Comparison of ENCODE assay signal across 11 cellular contexts in genomic region chr7:116582164-116582732, GRCh38. TPM values are rescaled to one million over a fixed set of nuclear protein-coding genes. Genes with fewer than 3 reads are reported as not detected.
DNase-seq lines count a peak whose midpoint lies in the region; ATAC-seq, FAIRE-seq and TF ChIP-seq lines count a peak whose summit lies in the region.
"Had no signal": no experiment of that assay in that cellular context is flagged by ENCODE, and none has a peak within 500 bp of the region (broad histone marks: within the 10 kb centered on the region; RNA-seq: fewer than 3 reads in every experiment).

No MANE protein-coding gene starts in this region.

- no peak overlapping the region for H4K12ac ChIP-seq in trophoblast cell (ENCODE audit: low read depth, low read length)

- no peak overlapping the region for H2AK5ac ChIP-seq in trophoblast cell (ENCODE audit: low read length)

- H3K27me3 ChIP-seq in trophoblast cell (ENCODE audit: insufficient read depth, low read length): no peaks in the 10 kb centered on the region
- H3K27me3 ChIP-seq: ovary had no signal

- H3K18ac ChIP-seq in trophoblast cell (ENCODE audit: low read length): no peak overlapping the region

- no CpG with 5 or more reads among the region's 4 CpGs for WGBS in trophoblast cell (ENCODE audit: extremely low coverage, insufficient coverage, insufficient read length)

- TF ChIP-seq CTCF in epithelial cell of proximal tubule (conservative IDR thresholded peaks at IDR 0.05; ENCODE audit: low read depth, low read length): peak; percentile 38

- intact Hi-C loops in head of caudate nucleus (cut with DNase I): no loop called here

- ATAC-seq in GM18907 (IDR thresholded peaks at IDR 0.05; ENCODE audit: unreplicated experiment) (no peak), HG02610 (IDR thresholded peaks at IDR 0.05; ENCODE audit: unreplicated experiment) (no peak)

- no peaks in the 10 kb centered on the region for H3K79me2 ChIP-seq in trophoblast cell (ENCODE audit: control insufficient read depth, insufficient read depth, low read length, poor library complexity)

- H2BK5ac ChIP-seq in trophoblast cell (ENCODE audit: low read depth, low read length, poor library complexity): no peak overlapping the region

- H3K14ac ChIP-seq in trophoblast cell (ENCODE audit: low read length): no peak overlapping the region

- H2BK120ac ChIP-seq in trophoblast cell (ENCODE audit: insufficient read depth, low read length, poor library complexity): no peak overlapping the region

- H4K8ac ChIP-seq in trophoblast cell (ENCODE audit: low read depth, low read length): no peak overlapping the region

- H3K4me3 ChIP-seq in epithelial cell of proximal tubule (ENCODE audit: low read depth, low read length) (no peak overlapping the region), trophoblast cell (ENCODE audit: low read depth, low read length) (no peak overlapping the region)
- H3K4me3 ChIP-seq: ovary had no signal

- no peak overlapping the region for H4K91ac ChIP-seq in trophoblast cell (ENCODE audit: low read depth, low read length)

- no peak overlapping the region for H3K27ac ChIP-seq in trophoblast cell (ENCODE audit: low read depth, low read length)
- H3K27ac ChIP-seq: ovary had no signal

- no peaks in the 10 kb centered on the region for H3K36me3 ChIP-seq in trophoblast cell (ENCODE audit: control insufficient read depth in 1 of 2, insufficient read depth in 2 of 2, low read length in 2 of 2)
- H3K36me3 ChIP-seq: ovary had no signal

- H3K9ac ChIP-seq in trophoblast cell (ENCODE audit: low read length): no peak overlapping the region

- no peak overlapping the region for H3K4ac ChIP-seq in trophoblast cell (ENCODE audit: low read depth, low read length)

- DNase-seq in AG20443 (ENCODE audit: low spot score) (peak; percentile 50), RCC 7860 (ENCODE audit: low spot score) (peak; percentile 44), epithelial cell of proximal tubule (ENCODE audit: low read depth) (no peak), trophoblast cell (peak in 1 of 2 donors; percentile 25), head of caudate nucleus (no peak), GM19239 (ENCODE audit: insufficient read length, low spot score) (no peak)
- DNase-seq: NCI-H1694 treated with DMSO at 0.1 percent for 48 hours; ovary; stimulated activated CD4-positive, alpha-beta T cell treated with anti-CD3 and anti-CD28 coated beads, Interleukin-4, amount 100 ng/mL, for 4 hours had no signal

- no peaks in the 10 kb centered on the region for H3K9me3 ChIP-seq in trophoblast cell (ENCODE audit: insufficient read depth, low read depth, low read length)
- H3K9me3 ChIP-seq: ovary had no signal

- H3K4me1 ChIP-seq in trophoblast cell (ENCODE audit: control insufficient read depth in 1 of 2, insufficient read depth in 2 of 2, low read length in 2 of 2): peaks cover 2 to 4% of the 10 kb centered on the region in 2 experiments

- no peak overlapping the region for H3K4me2 ChIP-seq in trophoblast cell (ENCODE audit: low read length)

- H3K79me1 ChIP-seq in trophoblast cell (ENCODE audit: low read length): no peaks in the 10 kb centered on the region

- no peak for FAIRE-seq in RCC 7860 (lab: Jason Lieb, UNC)
- FAIRE-seq in GM19239 (lab: Jason Lieb, UNC): no peak

- no peak overlapping the region for H3K23ac ChIP-seq in trophoblast cell (ENCODE audit: low read length)

- H2AFZ ChIP-seq in trophoblast cell (ENCODE audit: insufficient read depth, low read length, poor library complexity): no peak overlapping the region

- peak overlapping the region; percentile 23 for H2BK12ac ChIP-seq in trophoblast cell (ENCODE audit: low read length)

RNA-seq across cellular contexts. Expression of gene CAV1, which starts 57.4 kb away (rescaled TPM):
- total RNA-seq in epithelial cell of proximal tubule: 66.7 and 110 TPM in 2 replicates
- 24.4 and 26.2 TPM in 2 replicates for polyA plus RNA-seq in trophoblast cell (2013)

Comparison
In these comparisons a context has a peak if more than half of its experiments do, and no peak if none do; other contexts are left out.
1. DNase-seq: peak in AG20443 (single experiment) and RCC 7860 (single experiment); none in epithelial cell of proximal tubule (single experiment), head of caudate nucleus (0 of 42) and GM19239 (single experiment).